In the genomic region with DNA sequence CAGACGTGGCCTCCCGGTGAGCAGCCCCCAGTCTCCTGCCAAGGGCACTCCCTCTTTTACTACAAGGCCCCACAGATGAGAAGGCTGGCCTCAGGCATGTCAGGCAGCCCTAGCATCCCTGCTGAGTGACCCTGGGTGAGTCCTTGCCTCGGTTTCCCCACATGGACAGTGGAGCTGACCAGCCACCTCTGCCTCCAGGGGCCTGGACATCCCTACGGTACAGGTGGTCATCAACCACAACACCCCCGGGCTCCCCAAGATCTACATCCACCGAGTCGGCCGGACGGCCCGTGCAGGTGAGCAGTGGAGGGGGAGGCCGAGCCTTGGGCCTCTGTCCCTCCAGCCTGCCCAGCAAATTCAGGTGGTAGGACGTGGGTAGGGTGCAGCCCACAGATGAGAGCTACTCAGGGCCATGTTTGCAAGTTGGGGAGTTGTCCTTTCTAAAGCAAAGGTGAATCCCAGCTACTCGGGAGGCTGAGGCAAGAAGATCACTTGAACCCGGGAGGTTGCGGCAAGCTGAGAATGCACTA, we compare ENCODE assay signal across 29 cellular contexts. TPM values are rescaled to one million over a fixed set of nuclear protein-coding genes. Genes with fewer than 3 reads are reported as not detected.
"Had no signal": no experiment of that assay in that cellular context is flagged by ENCODE, and none has a peak within 500 bp of the region (broad histone marks: within the 10 kb centered on the region; RNA-seq: fewer than 3 reads in every experiment).

No MANE protein-coding gene starts in this region.

- H3K9me3 ChIP-seq: SJCRH30, SK-N-SH had no signal

- H3K4me1 Mint-ChIP-seq: activated T-helper 17 cell treated with anti-CD3 and anti-CD28 coated beads, Interleukin-2, amount 50 U/mL, for 72 hours had no signal

- H3K4me3 ChIP-seq: SJCRH30 had no signal

- H3K4me3 Mint-ChIP-seq: activated CD8-positive, alpha-beta T cell treated with anti-CD3 and anti-CD28 coated beads, Interleukin-2, amount 10 ng/mL, durations not matched to agents 7 days and 5 days; activated naive CD4-positive, alpha-beta T cell treated with anti-CD3 and anti-CD28 coated beads, Interleukin-2, amount 10 ng/mL, durations not matched to agents 7 days and 5 days; activated naive CD8-positive, alpha-beta T cell treated with anti-CD3 and anti-CD28 coated beads for 36 hours; activated T-helper 17 cell treated with anti-CD3 and anti-CD28 coated beads, Interleukin-2, amount 50 U/mL, for 72 hours had no signal

- H3K27ac ChIP-seq: KMS-11, SJCRH30, WERI-Rb-1 had no signal

- H3K27ac Mint-ChIP-seq: activated CD8-positive, alpha-beta T cell treated with anti-CD3 and anti-CD28 coated beads, Interleukin-2, amount 10 ng/mL, durations not matched to agents 7 days and 5 days; activated naive CD4-positive, alpha-beta T cell treated with anti-CD3 and anti-CD28 coated beads, Interleukin-2, amount 10 ng/mL, durations not matched to agents 7 days and 5 days; activated naive CD8-positive, alpha-beta T cell treated with anti-CD3 and anti-CD28 coated beads for 36 hours; activated T-helper 17 cell treated with anti-CD3 and anti-CD28 coated beads, Interleukin-2, amount 50 U/mL, for 72 hours had no signal

- H3K9me3 Mint-ChIP-seq: activated naive CD4-positive, alpha-beta T cell treated with anti-CD3 and anti-CD28 coated beads, Interleukin-2, amount 10 ng/mL, durations not matched to agents 7 days and 5 days; activated naive CD8-positive, alpha-beta T cell treated with anti-CD3 and anti-CD28 coated beads for 36 hours; activated T-helper 17 cell treated with anti-CD3 and anti-CD28 coated beads, Interleukin-2, amount 50 U/mL, for 72 hours; IgD-negative memory B cell had no signal

- DNase-seq: activated CD4-positive, alpha-beta T cell treated with anti-CD3 and anti-CD28 coated beads for 4 hours; activated CD4-positive, alpha-beta T cell treated with anti-CD3 and anti-CD28 coated beads, Interleukin-2, amount 50 U/mL, for 4 hours; activated CD8-positive, alpha-beta memory T cell treated with anti-CD3 and anti-CD28 coated beads, Interleukin-2, amount 50 U/mL, for 48 hours; activated CD8-positive, alpha-beta T cell treated with anti-CD3 and anti-CD28 coated beads, Interleukin-2, amount 10 ng/mL, durations not matched to agents 7 days and 5 days; activated gamma-delta T cell; activated naive CD4-positive, alpha-beta T cell treated with anti-CD3 and anti-CD28 coated beads, Interleukin-2, amount 10 ng/mL, durations not matched to agents 7 days and 5 days; activated naive CD8-positive, alpha-beta T cell treated with anti-CD3 and anti-CD28 coated beads for 36 hours; activated T-cell treated with anti-CD3 and anti-CD28 coated beads, Interleukin-2, amount 50 U/mL, for 1 hour; NCI-H1092 treated with DMSO at 0.1 percent for 48 hours; NCI-H1417 treated with DMSO at 0.1 percent for 48 hours; NCI-H1694; NCI-H2029; NCI-H345; NCI-H510A; NCI-H526 treated with DMSO at 0.1 percent for 48 hours; NK-92 treated with Interleukin-12 subunit alpha and Interleukin-12 subunit beta, amount 100 ng/mL, for 24 hours; OCI-M1; Right ventricle myocardium superior; RPMI8226; SJCRH30; SK-N-SH; T-helper 1 cell; WERI-Rb-1 had no signal

- ATAC-seq: activated CD8-positive, alpha-beta T cell treated with anti-CD3 and anti-CD28 coated beads, Interleukin-2, amount 10 ng/mL, durations not matched to agents 7 days and 5 days; activated T-helper 17 cell treated with anti-CD3 and anti-CD28 coated beads, Interleukin-2, amount 50 U/mL, for 72 hours; Panc1 had no signal

- H3K9ac ChIP-seq: KMS-11, SK-N-SH had no signal

- H3K4me2 ChIP-seq: KMS-11, SK-N-SH had no signal

- H3K27me3 ChIP-seq: SJCRH30 had no signal

- H3K27me3 Mint-ChIP-seq: activated naive CD4-positive, alpha-beta T cell treated with anti-CD3 and anti-CD28 coated beads, Interleukin-2, amount 10 ng/mL, durations not matched to agents 7 days and 5 days; activated naive CD8-positive, alpha-beta T cell treated with anti-CD3 and anti-CD28 coated beads for 36 hours; activated T-helper 17 cell treated with anti-CD3 and anti-CD28 coated beads, Interleukin-2, amount 50 U/mL, for 72 hours; IgD-negative memory B cell had no signal

- H3K4me1 ChIP-seq: SJCRH30 had no signal

RNA-seq across cellular contexts. Expression of gene HOMER3, which starts 16.3 kb away (rescaled TPM):
- total RNA-seq: activated CD8-positive, alpha-beta T cell treated with anti-CD3 and anti-CD28 coated beads, Interleukin-2, amount 10 ng/mL, durations not matched to agents 7 days and 5 days; activated naive CD8-positive, alpha-beta T cell treated with anti-CD3 and anti-CD28 coated beads for 36 hours; T-helper 2 cell treated with Interferon-gamma antibody and Interleukin-4, amounts not matched to agents 100 ng/mL and 5 ng/mL, for 36 hours had no signal

RNA-seq across cellular contexts. Expression of gene CERS1, which starts 28.8 kb away (rescaled TPM):
- total RNA-seq: activated CD8-positive, alpha-beta T cell treated with anti-CD3 and anti-CD28 coated beads, Interleukin-2, amount 10 ng/mL, durations not matched to agents 7 days and 5 days; activated T-helper 17 cell treated with anti-CD3 and anti-CD28 coated beads, Interleukin-2, amount 50 U/mL, for 72 hours; MCF 10A; T-helper 2 cell treated with Interferon-gamma antibody and Interleukin-4, amounts not matched to agents 100 ng/mL and 5 ng/mL, for 36 hours had no signal
- polyA plus RNA-seq: IgD-negative memory B cell had no signal
